ENCODE assay signal across 9 cellular contexts in the genomic region with DNA sequence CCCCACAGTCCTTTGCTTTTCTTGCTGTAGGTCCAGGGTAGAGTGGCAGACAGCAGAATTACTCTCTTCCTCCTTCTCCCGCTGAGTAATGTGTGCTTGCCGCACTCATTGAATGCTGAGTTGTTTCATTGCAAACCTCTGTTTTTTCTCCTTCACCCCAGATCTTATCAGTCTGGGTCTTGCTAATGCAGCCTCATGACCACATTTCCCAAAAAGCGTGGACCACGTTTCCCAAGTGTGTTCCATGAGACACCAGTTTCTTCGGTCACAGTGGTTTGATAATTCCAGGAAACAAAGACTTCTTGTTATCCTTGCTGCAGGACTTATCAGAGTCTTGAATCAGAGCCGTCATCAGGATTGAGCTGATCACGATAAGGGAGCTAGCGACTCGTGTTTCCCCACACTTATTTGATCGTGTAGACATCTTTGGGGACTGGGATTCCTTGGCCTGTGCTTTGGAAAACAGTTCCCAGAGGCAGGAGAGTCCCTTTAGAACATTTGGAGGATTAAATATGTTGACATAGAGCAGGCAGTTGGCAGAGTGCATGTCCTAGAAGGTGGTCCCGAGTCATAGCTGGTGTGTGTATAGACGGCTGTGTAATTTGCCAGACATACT. TPM values are rescaled to one million over a fixed set of nuclear protein-coding genes. Genes with fewer than 3 reads are reported as not detected.
A peak's percentile ranks its signal among the peaks of the same experiment; 100 is the strongest.
DNase-seq lines count a peak whose midpoint lies in the region; TF ChIP-seq lines count a peak whose summit lies in the region.
"Had no signal": no experiment of that assay in that cellular context is flagged by ENCODE, and none has a peak within 500 bp of the region (broad histone marks: within the 10 kb centered on the region; RNA-seq: fewer than 3 reads in every experiment).

No MANE protein-coding gene starts in this region.

- H3K4me3 Mint-ChIP-seq in activated naive CD8-positive, alpha-beta T cell, result peak overlapping the region; percentile 38
- H3K4me3 Mint-ChIP-seq in activated naive CD8-positive, alpha-beta T cell treated with anti-CD3 and anti-CD28 coated beads for 36 hours, result no peak overlapping the region
- no peak overlapping the region for H3K4me3 Mint-ChIP-seq in mesothelial cell of epicardium

- H3K9me3 ChIP-seq in transverse colon, result no peaks in the 10 kb centered on the region
- H3K9me3 ChIP-seq: adrenal gland, HAP-1 had no signal

- intact Hi-C loops in transverse colon (cut with DNase I; ENCODE audit: low total_unique reads), result no loop called here

- H3K36me3 Mint-ChIP-seq in activated naive CD8-positive, alpha-beta T cell, result no peaks in the 10 kb centered on the region
- peaks cover 18% of the 10 kb centered on the region for H3K36me3 Mint-ChIP-seq in activated naive CD8-positive, alpha-beta T cell treated with anti-CD3 and anti-CD28 coated beads for 36 hours
- H3K36me3 Mint-ChIP-seq in mesothelial cell of epicardium, result peaks cover 13% of the 10 kb centered on the region

- peaks cover 16 to 60% (median 33%) of the 10 kb centered on the region in 4 donors for H3K4me1 ChIP-seq in transverse colon

- in situ Hi-C loops in transverse colon (cut with MboI; ENCODE audit: low pct_ligation_motif_present in 1 of 4, low pct_unique_long_range_greater_than_20kb in 1 of 4, low sequenced_read_pairs in 3 of 4), result no loop called here

- DNase-seq in activated naive CD8-positive, alpha-beta T cell treated with anti-CD3 and anti-CD28 coated beads for 36 hours, result no peak
- DNase-seq in epithelial cell of prostate (ENCODE audit: low read depth, low spot score) (no peak), transverse colon (no peak), mesothelial cell of epicardium (ENCODE audit: low spot score in 2 of 2, unreplicated experiment in 2 of 2) (no peak), nucleus accumbens (lab: John Stamatoyannopoulos, UW) (no peak)
- DNase-seq: adrenal gland, hypothalamus had no signal

- peak overlapping the region; percentile 76 for H3K27ac Mint-ChIP-seq in activated naive CD8-positive, alpha-beta T cell
- H3K27ac Mint-ChIP-seq in activated naive CD8-positive, alpha-beta T cell treated with anti-CD3 and anti-CD28 coated beads for 36 hours, result no peak overlapping the region
- H3K27ac Mint-ChIP-seq in mesothelial cell of epicardium, result no peak overlapping the region

- H3K4me1 Mint-ChIP-seq in activated naive CD8-positive, alpha-beta T cell (ENCODE audit: low read depth), result peaks cover 48% of the 10 kb centered on the region
- H3K4me1 Mint-ChIP-seq in activated naive CD8-positive, alpha-beta T cell treated with anti-CD3 and anti-CD28 coated beads for 36 hours, result peaks cover 37% of the 10 kb centered on the region
- H3K4me1 Mint-ChIP-seq in mesothelial cell of epicardium, result peaks cover 10% of the 10 kb centered on the region

- TF ChIP-seq POLR2A in transverse colon (IDR thresholded peaks at IDR 0.05), result no peak

- H3K27ac ChIP-seq in epithelial cell of prostate, result peak overlapping the region; percentile 98
- peak overlapping the region; percentile 7 to 98 (median 40) for H3K27ac ChIP-seq in transverse colon
- H3K27ac ChIP-seq: adrenal gland had no signal

- H3K36me3 ChIP-seq in transverse colon, result peaks cover 0 to 8% (median 0%) of the 10 kb centered on the region in 4 donors

- H3K9me3 Mint-ChIP-seq in activated naive CD8-positive, alpha-beta T cell (ENCODE audit: low read depth), result no peaks in the 10 kb centered on the region
- H3K9me3 Mint-ChIP-seq in activated naive CD8-positive, alpha-beta T cell treated with anti-CD3 and anti-CD28 coated beads for 36 hours, result no peaks in the 10 kb centered on the region
- H3K9me3 Mint-ChIP-seq in mesothelial cell of epicardium, result no peaks in the 10 kb centered on the region

- no peaks in the 10 kb centered on the region for H3K27me3 Mint-ChIP-seq in activated naive CD8-positive, alpha-beta T cell
- no peaks in the 10 kb centered on the region for H3K27me3 Mint-ChIP-seq in activated naive CD8-positive, alpha-beta T cell treated with anti-CD3 and anti-CD28 coated beads for 36 hours
- no peaks in the 10 kb centered on the region for H3K27me3 Mint-ChIP-seq in mesothelial cell of epicardium (ENCODE audit: low read depth)

- TF ChIP-seq CTCF in transverse colon (IDR thresholded peaks at IDR 0.05), result no peak
- no peak for TF ChIP-seq CTCF in mesothelial cell of epicardium (IDR thresholded peaks at IDR 0.05; ENCODE audit: unreplicated experiment)

- no peaks in the 10 kb centered on the region for H3K27me3 ChIP-seq in transverse colon
- H3K27me3 ChIP-seq: adrenal gland had no signal

- WGBS in transverse colon (ENCODE audit: low coverage in 1 of 2), 2 donors, result 76 to 90% methylated on average over 5 to 12 of the region's 12 CpGs

- no peak overlapping the region for H3K4me3 ChIP-seq in transverse colon
- H3K4me3 ChIP-seq: adrenal gland, HAP-1 had no signal

- TF ChIP-seq EP300 in transverse colon (IDR thresholded peaks at IDR 0.05; ENCODE audit: low read depth), result no peak

RNA-seq across cellular contexts. Expression of a gene that starts 4.4 kb away (rescaled TPM):
- 10 to 100 TPM; 19.9 to 20.3 TPM for total RNA-seq in activated naive CD8-positive, alpha-beta T cell treated with anti-CD3 and anti-CD28 coated beads for 36 hours
- total RNA-seq in transverse colon (100 to 1,000 TPM in 1 of 4 donors, 10 to 100 TPM in 3; 29.4 to 116 (median 35.5) TPM), mesothelial cell of epicardium (33.9 to 35.9 TPM (median 34.6 TPM) in 3 replicates)

RNA-seq across cellular contexts. Expression of a gene that starts 4.6 kb away (rescaled TPM):
- total RNA-seq in activated naive CD8-positive, alpha-beta T cell treated with anti-CD3 and anti-CD28 coated beads for 36 hours, result 1 to 10 TPM; 7.4 to 9.4 TPM
- total RNA-seq in transverse colon (1 to 10 TPM in 2 of 4 donors, not detected in 2; 1.6 to 3.5 TPM), mesothelial cell of epicardium (6.6 to 9.2 TPM (median 8.0 TPM) in 3 replicates)

RNA-seq across cellular contexts. Expression of a gene that starts 34.5 kb away (rescaled TPM):
- total RNA-seq in activated naive CD8-positive, alpha-beta T cell treated with anti-CD3 and anti-CD28 coated beads for 36 hours, result under 1 TPM; 0.49 to 0.52 TPM
- total RNA-seq in transverse colon (10 to 100 TPM in 1 of 4 donors, 1 to 10 TPM in 3; 3.2 to 22.4 (median 5.5) TPM), mesothelial cell of epicardium (22.2 to 25.4 TPM (median 24.3 TPM) in 3 replicates)

RNA-seq across cellular contexts. Expression of a gene that starts 56.7 kb away (rescaled TPM):
- 100 to 1,000 TPM; 109 to 111 TPM for total RNA-seq in activated naive CD8-positive, alpha-beta T cell treated with anti-CD3 and anti-CD28 coated beads for 36 hours
- total RNA-seq in transverse colon, result 10 to 100 TPM; 19.5 to 48.3 (median 26.6) TPM
- 34.6 to 44.8 TPM (median 38.1 TPM) in 3 replicates for total RNA-seq in mesothelial cell of epicardium
